In genomic region chr11:412641-413119, GRCh38 we compare ENCODE assay signal across 21 cellular contexts. TPM values are rescaled to one million over a fixed set of nuclear protein-coding genes. Genes with fewer than 3 reads are reported as not detected.
A peak's percentile ranks its signal among the peaks of the same experiment; 100 is the strongest.
DNase-seq lines count a peak whose midpoint lies in the region; ATAC-seq and TF ChIP-seq lines count a peak whose summit lies in the region.
"Had no signal": no experiment of that assay in that cellular context is flagged by ENCODE, and none has a peak within 500 bp of the region (broad histone marks: within the 10 kb centered on the region; RNA-seq: fewer than 3 reads in every experiment).

No MANE protein-coding gene starts in this region.

- peak overlapping the region; percentile 83 to 88 (median 86) for H3K4me3 Mint-ChIP-seq in CD4-positive, CD25-positive, alpha-beta regulatory T cell
- peak overlapping the region; percentile 85 for H3K4me3 Mint-ChIP-seq in T-helper 2 cell treated with Interferon-gamma antibody and Interleukin-4, amounts not matched to agents 5 μg/mL and 100 μg/mL, for 36 hours

- CTCF ChIA-PET in SK-N-SH (lab: Yijun Ruan, JAX) = interaction anchor here (0.6 to 3.9 kb wide), 2 partner anchors 36 to 128 kb away, joined by 3 to 14 read pairs; no protein-coding TSS in a partner anchor

- no peak overlapping the region for H3K4ac ChIP-seq in mesenchymal stem cell (ENCODE audit: low read depth in 1 of 2, low read length in 2 of 2)

- H3K14ac ChIP-seq in mesenchymal stem cell (ENCODE audit: low read length in 2 of 2) = peak overlapping the region in 1 of 2 experiments; percentile 26

- ATAC-seq in SK-N-SH treated with all-trans-retinoic acid at 6 μM for 48 hours (peak; percentile 9; the same call in 2 of the 3 replicates), GM19023 (IDR thresholded peaks at IDR 0.05; ENCODE audit: unreplicated experiment) (no peak)
- no peak for ATAC-seq in CD4-positive, CD25-positive, alpha-beta regulatory T cell (ENCODE audit: low read depth in 2 of 2)
- ATAC-seq: HepG2, left colon, mucosa of descending colon had no signal

- WGBS in SK-N-SH (ENCODE audit: low lambda C conversion rate) = 28% methylated on average over 10 of the region's 15 CpGs
- WGBS in mesenchymal stem cell = 91% methylated on average over 12 of the region's 15 CpGs
- 74 to 89% methylated on average over 8 to 14 of the region's 15 CpGs for WGBS in tibial nerve, 2 donors

- H3K23ac ChIP-seq in mesenchymal stem cell (ENCODE audit: low read length in 2 of 2) = no peak overlapping the region

- H3K4me1 Mint-ChIP-seq in CD4-positive, CD25-positive, alpha-beta regulatory T cell = peaks cover 0 to 48% (median 11%) of the 10 kb centered on the region in 4 donors
- H3K4me1 Mint-ChIP-seq in T-helper 2 cell treated with Interferon-gamma antibody and Interleukin-4, amounts not matched to agents 5 μg/mL and 100 μg/mL, for 36 hours (ENCODE audit: low read depth) = peaks cover 28% of the 10 kb centered on the region

- no peak overlapping the region for H3K27ac Mint-ChIP-seq in CD4-positive, CD25-positive, alpha-beta regulatory T cell
- no peak overlapping the region for H3K27ac Mint-ChIP-seq in T-helper 2 cell treated with Interferon-gamma antibody and Interleukin-4, amounts not matched to agents 5 μg/mL and 100 μg/mL, for 36 hours
- H3K27ac Mint-ChIP-seq: activated naive CD4-positive, alpha-beta T cell treated with anti-CD3 and anti-CD28 coated beads for 36 hours had no signal

- H3K27me3 ChIP-seq in SK-N-SH (ENCODE audit: insufficient read depth) (peaks cover 23% of the 10 kb centered on the region), mesenchymal stem cell (ENCODE audit: control insufficient read depth in 1 of 2, insufficient read depth in 1 of 2, low read length in 2 of 2) (peaks cover 0 to 33% of the 10 kb centered on the region in 2 experiments), tibial nerve (peaks cover 0 to 26% of the 10 kb centered on the region in 2 donors)
- H3K27me3 ChIP-seq in CD4-positive, CD25-positive, alpha-beta regulatory T cell (ENCODE audit: control insufficient read depth, insufficient read depth, low read length) = no peaks in the 10 kb centered on the region

- no peak overlapping the region for H2AFZ ChIP-seq in SK-N-SH (ENCODE audit: low read depth)
- H2AFZ ChIP-seq in mesenchymal stem cell (ENCODE audit: low read depth, low read length) = no peak overlapping the region

- no peak overlapping the region for H4K8ac ChIP-seq in mesenchymal stem cell (ENCODE audit: low read length)

- no peak for TF ChIP-seq POLR2A in tibial nerve (IDR thresholded peaks at IDR 0.05)

- H2BK15ac ChIP-seq in mesenchymal stem cell (ENCODE audit: low read depth, poor library complexity, severe bottlenecking) = no peak overlapping the region

- no peak overlapping the region for H2AK5ac ChIP-seq in mesenchymal stem cell (ENCODE audit: low read length, severe bottlenecking)

- H4K91ac ChIP-seq in mesenchymal stem cell (ENCODE audit: low read length) = no peak overlapping the region

- peak overlapping the region in 1 of 2 experiments; percentile 59 for H2BK12ac ChIP-seq in mesenchymal stem cell (ENCODE audit: low read length in 2 of 2)

- H3K9me2 ChIP-seq in SK-N-SH = no peaks in the 10 kb centered on the region

- H2BK5ac ChIP-seq in mesenchymal stem cell (ENCODE audit: low read depth, low read length, poor library complexity, severe bottlenecking) = no peak overlapping the region

- H3K18ac ChIP-seq in mesenchymal stem cell (ENCODE audit: low read depth in 1 of 2, low read length in 2 of 2) = peak overlapping the region; percentile 16 to 37

- no peaks in the 10 kb centered on the region for H3K79me1 ChIP-seq in mesenchymal stem cell (replicated peaks; ENCODE audit: low read length, poor library complexity, severe bottlenecking)

- H3K36me3 ChIP-seq in SK-N-SH (replicated peaks in 1 of 2; ENCODE audit: control insufficient read depth in 1 of 2, insufficient read depth in 2 of 2, low read length in 1 of 2) = no peaks in the 10 kb centered on the region
- no peaks in the 10 kb centered on the region for H3K36me3 ChIP-seq in CD4-positive, CD25-positive, alpha-beta regulatory T cell (ENCODE audit: control insufficient read depth, insufficient read depth, low read length)
- no peaks in the 10 kb centered on the region for H3K36me3 ChIP-seq in mesenchymal stem cell (ENCODE audit: control insufficient read depth in 1 of 2, insufficient read depth in 2 of 2, low read depth in 1 of 2, low read length in 2 of 2)
- H3K36me3 ChIP-seq in tibial nerve = no peaks in the 10 kb centered on the region
- H3K36me3 ChIP-seq: neutrophil, uterus had no signal

- no peak overlapping the region for H3K4me2 ChIP-seq in SK-N-SH
- H3K4me2 ChIP-seq in mesenchymal stem cell (ENCODE audit: low read length, poor library complexity, severe bottlenecking) = no peak overlapping the region

- H3F3A ChIP-seq in SK-N-SH (replicated peaks; ENCODE audit: insufficient read depth) = no peaks in the 10 kb centered on the region

- no peaks in the 10 kb centered on the region for H3K79me2 ChIP-seq in SK-N-SH (ENCODE audit: insufficient read depth)

- TF ChIP-seq CTCF in SK-N-SH (IDR thresholded peaks at IDR 0.05) (no peak), tibial nerve (IDR thresholded peaks at IDR 0.05) (no peak)

- TF ChIP-seq RAD21 in SK-N-SH (IDR thresholded peaks at IDR 0.05; ENCODE audit: low read length) = no peak

- POLR2A ChIA-PET in SK-N-SH (lab: Yijun Ruan, JAX) = interaction anchor here (1.5 kb wide), 1 partner anchor 27 kb away, joined by 4 read pairs; no protein-coding TSS in a partner anchor

- no peaks in the 10 kb centered on the region for H3K9me3 Mint-ChIP-seq in CD4-positive, CD25-positive, alpha-beta regulatory T cell
- no peaks in the 10 kb centered on the region for H3K9me3 Mint-ChIP-seq in T-helper 2 cell treated with Interferon-gamma antibody and Interleukin-4, amounts not matched to agents 5 μg/mL and 100 μg/mL, for 36 hours
- H3K9me3 Mint-ChIP-seq: activated naive CD4-positive, alpha-beta T cell treated with anti-CD3 and anti-CD28 coated beads for 36 hours; activated T-cell treated with anti-CD3 and anti-CD28 coated beads, Interleukin-2, amount 50 U/mL, for 24 hours had no signal

- peaks cover 0 to 10% of the 10 kb centered on the region in 2 experiments; a peak in 1 of 4 replicates for H3K4me1 ChIP-seq in SK-N-SH (ENCODE audit: control insufficient read depth in 1 of 2, insufficient read depth in 2 of 2, low read depth in 1 of 2, low read length in 1 of 2)
- peaks cover 39% of the 10 kb centered on the region for H3K4me1 ChIP-seq in CD4-positive, CD25-positive, alpha-beta regulatory T cell (ENCODE audit: control insufficient read depth, insufficient read depth, low read length, poor library complexity, severe bottlenecking)
- H3K4me1 ChIP-seq in mesenchymal stem cell (ENCODE audit: control insufficient read depth, insufficient read depth, low read depth, low read length) = peaks cover 73% of the 10 kb centered on the region
- H3K4me1 ChIP-seq in tibial nerve = peaks cover 0 to 22% (median 6%) of the 10 kb centered on the region in 4 donors

- H3K9ac ChIP-seq in SK-N-SH (no peak overlapping the region), mesenchymal stem cell (ENCODE audit: low read length) (no peak overlapping the region)

- H4K20me1 ChIP-seq in SK-N-SH (ENCODE audit: insufficient read depth) = no peaks in the 10 kb centered on the region

- H3K36me3 Mint-ChIP-seq in CD4-positive, CD25-positive, alpha-beta regulatory T cell = peaks cover 7% of the 10 kb centered on the region
- peaks cover 4% of the 10 kb centered on the region for H3K36me3 Mint-ChIP-seq in T-helper 2 cell treated with Interferon-gamma antibody and Interleukin-4, amounts not matched to agents 5 μg/mL and 100 μg/mL, for 36 hours (ENCODE audit: low read depth)

- H3K27me3 Mint-ChIP-seq in CD4-positive, CD25-positive, alpha-beta regulatory T cell = no peaks in the 10 kb centered on the region
- no peaks in the 10 kb centered on the region for H3K27me3 Mint-ChIP-seq in T-helper 2 cell treated with Interferon-gamma antibody and Interleukin-4, amounts not matched to agents 5 μg/mL and 100 μg/mL, for 36 hours (ENCODE audit: low read depth)
- H3K27me3 Mint-ChIP-seq: activated T-cell treated with anti-CD3 and anti-CD28 coated beads, Interleukin-2, amount 50 U/mL, for 24 hours had no signal

- no peak for TF ChIP-seq EP300 in SK-N-SH (IDR thresholded peaks at IDR 0.05; ENCODE audit: borderline replicate concordance in 1 of 2, low read depth in 1 of 2, low read length in 1 of 2)
- no peak for TF ChIP-seq EP300 in tibial nerve (IDR thresholded peaks at IDR 0.05)

- H3K4me3 ChIP-seq in SK-N-SH (ENCODE audit: low read depth in 2 of 2, low read length in 1 of 2) (no peak overlapping the region), mesenchymal stem cell (ENCODE audit: insufficient read depth in 1 of 2, low read depth in 1 of 2, low read length in 2 of 2) (no peak overlapping the region), tibial nerve (no peak overlapping the region)
- peak overlapping the region; percentile 71 for H3K4me3 ChIP-seq in CD4-positive, CD25-positive, alpha-beta regulatory T cell (ENCODE audit: low read depth, low read length)
- H3K4me3 ChIP-seq: mucosa of descending colon, uterus had no signal

- H3K27ac ChIP-seq in SK-N-SH (ENCODE audit: low read depth in 2 of 2, low read length in 1 of 2) (no peak overlapping the region), mesenchymal stem cell (ENCODE audit: low read length, poor library complexity, severe bottlenecking) (no peak overlapping the region), tibial nerve (no peak overlapping the region)
- H3K27ac ChIP-seq in CD4-positive, CD25-positive, alpha-beta regulatory T cell (ENCODE audit: insufficient read depth, low read length, poor library complexity, severe bottlenecking) = no peak overlapping the region
- H3K27ac ChIP-seq: 22Rv1, neutrophil, uterus had no signal

- no peak overlapping the region for H2BK120ac ChIP-seq in mesenchymal stem cell (ENCODE audit: low read depth, low read length)

- H3K9me3 ChIP-seq in SK-N-SH = no peaks in the 10 kb centered on the region
- no peaks in the 10 kb centered on the region for H3K9me3 ChIP-seq in CD4-positive, CD25-positive, alpha-beta regulatory T cell (ENCODE audit: control insufficient read depth in 2 of 2, low read length in 2 of 2)
- no peaks in the 10 kb centered on the region for H3K9me3 ChIP-seq in mesenchymal stem cell (ENCODE audit: control insufficient read depth, low read length)
- H3K9me3 ChIP-seq in tibial nerve = no peaks in the 10 kb centered on the region
- H3K9me3 ChIP-seq: mucosa of descending colon, neutrophil, uterus had no signal

- DNase-seq in SK-N-SH (no peak), mesenchymal stem cell (no peak), tibial nerve (ENCODE audit: low spot score in 2 of 2) (no peak), retina (no peak)
- no peak for DNase-seq in CD4-positive, CD25-positive, alpha-beta regulatory T cell
- no peak for DNase-seq in T-helper 2 cell treated with Interferon-gamma antibody and Interleukin-4, amounts not matched to agents 5 μg/mL and 100 μg/mL, for 36 hours (ENCODE audit: low spot score)
- DNase-seq: NCI-H1417 treated with DMSO at 0.1 percent for 48 hours, SHP77 treated with DMSO at 0.1 percent for 48 hours, substantia nigra, uterus had no signal

RNA-seq across cellular contexts. Expression of gene SIGIRR, which starts 2.1 kb away (rescaled TPM):
- 22.4 and 32.5 TPM in 2 replicates for polyA plus RNA-seq in SK-N-SH (2012; rRNA removed)
- 12.3 and 16.4 TPM in 2 replicates for polyA plus RNA-seq in SK-N-SH (2012; cell fraction: cytosol; rRNA removed)
- polyA plus RNA-seq in SK-N-SH (2012; cell fraction: nucleus; rRNA removed) = 45.1 and 92.0 TPM in 2 replicates
- total RNA-seq in CD4-positive, CD25-positive, alpha-beta regulatory T cell = 387 TPM
- 100 to 1,000 TPM; 213 to 274 (median 220) TPM for polyA plus RNA-seq in CD4-positive, CD25-positive, alpha-beta regulatory T cell
- 36.5 TPM for polyA plus RNA-seq in mesenchymal stem cell (2013, experiment 1 of 2)
- polyA plus RNA-seq in mesenchymal stem cell (2013, experiment 2 of 2) = 37.3 TPM
- total RNA-seq in tibial nerve = 10 to 100 TPM; 29.1 to 81.1 (median 69.3) TPM

RNA-seq across cellular contexts. Expression of gene PKP3, which starts 18.7 kb away (rescaled TPM):
- polyA plus RNA-seq in SK-N-SH (2012; rRNA removed) = 1.4 and 2.4 TPM in 2 replicates
- 0.59 and 0.98 TPM in 2 replicates for polyA plus RNA-seq in SK-N-SH (2012; cell fraction: cytosol; rRNA removed)
- polyA plus RNA-seq in SK-N-SH (2012; cell fraction: nucleus; rRNA removed) = 4.2 and 5.2 TPM in 2 replicates
- total RNA-seq in CD4-positive, CD25-positive, alpha-beta regulatory T cell = 0.30 TPM
- under 1 TPM in 3 of 4 donors, not detected in 1; 0.09 to 0.75 (median 0.27) TPM for polyA plus RNA-seq in CD4-positive, CD25-positive, alpha-beta regulatory T cell
- 2.0 TPM for polyA plus RNA-seq in mesenchymal stem cell (2013, experiment 1 of 2)
- polyA plus RNA-seq in mesenchymal stem cell (2013, experiment 2 of 2) = 1.4 TPM
- 10 to 100 TPM in 3 of 4 donors, 1 to 10 TPM in 1; 4.6 to 16.2 (median 13.5) TPM for total RNA-seq in tibial nerve
- total RNA-seq: activated naive CD4-positive, alpha-beta T cell treated with anti-CD3 and anti-CD28 coated beads for 36 hours; T-helper 1 cell treated with Interleukin-12 subunit alpha and Interleukin-12 subunit beta and Interleukin-4 antibody, amounts not matched to agents 30 ng/mL and 1 ng/mL, for 36 hours had no signal

RNA-seq across cellular contexts. Expression of gene ANO9, which starts 29.1 kb away (rescaled TPM):
- 0.06 and 0.12 TPM in 2 replicates for polyA plus RNA-seq in SK-N-SH (2012; rRNA removed)
- 0.03 TPM in 2 replicates for polyA plus RNA-seq in SK-N-SH (2012; cell fraction: cytosol; rRNA removed)
- 1.0 TPM in 2 replicates for polyA plus RNA-seq in SK-N-SH (2012; cell fraction: nucleus; rRNA removed)
- 153 TPM for total RNA-seq in CD4-positive, CD25-positive, alpha-beta regulatory T cell
- polyA plus RNA-seq in CD4-positive, CD25-positive, alpha-beta regulatory T cell = 10 to 100 TPM in 3 of 4 donors, 1 to 10 TPM in 1; 8.9 to 16.4 (median 12.3) TPM
- not detected for polyA plus RNA-seq in mesenchymal stem cell (2013, experiment 1 of 2)
- polyA plus RNA-seq in mesenchymal stem cell (2013, experiment 2 of 2) = 0.01 TPM
- total RNA-seq in tibial nerve = under 1 TPM in 3 of 4 donors, not detected in 1; 0.78 to 0.90 (median 0.87) TPM
- total RNA-seq: fibroblast of lung had no signal
- polyA plus RNA-seq: fibroblast of lung had no signal

RNA-seq across cellular contexts. Expression of gene PTDSS2, which starts 37.4 kb away (rescaled TPM):
- polyA plus RNA-seq in SK-N-SH (2012; rRNA removed) = 25.6 and 28.6 TPM in 2 replicates
- 10.9 and 14.9 TPM in 2 replicates for polyA plus RNA-seq in SK-N-SH (2012; cell fraction: cytosol; rRNA removed)
- 130 and 148 TPM in 2 replicates for polyA plus RNA-seq in SK-N-SH (2012; cell fraction: nucleus; rRNA removed)
- 19.3 TPM for total RNA-seq in CD4-positive, CD25-positive, alpha-beta regulatory T cell
- polyA plus RNA-seq in CD4-positive, CD25-positive, alpha-beta regulatory T cell = 1 to 10 TPM; 6.1 to 8.3 (median 6.8) TPM
- polyA plus RNA-seq in mesenchymal stem cell (2013, experiment 1 of 2) = 25.0 TPM
- 26.7 TPM for polyA plus RNA-seq in mesenchymal stem cell (2013, experiment 2 of 2)
- total RNA-seq in tibial nerve = 100 to 1,000 TPM in 1 of 4 donors, 10 to 100 TPM in 3; 54.2 to 100 (median 63.9) TPM

RNA-seq across cellular contexts. Expression of gene B4GALNT4, which starts 43.4 kb away (rescaled TPM):
- 58.6 and 66.7 TPM in 2 replicates for polyA plus RNA-seq in SK-N-SH (2012; rRNA removed)
- polyA plus RNA-seq in SK-N-SH (2012; cell fraction: cytosol; rRNA removed) = 18.8 and 31.2 TPM in 2 replicates
- polyA plus RNA-seq in SK-N-SH (2012; cell fraction: nucleus; rRNA removed) = 380 and 563 TPM in 2 replicates
- 0.99 TPM for total RNA-seq in CD4-positive, CD25-positive, alpha-beta regulatory T cell
- not detected for polyA plus RNA-seq in CD4-positive, CD25-positive, alpha-beta regulatory T cell
- 17.0 TPM for polyA plus RNA-seq in mesenchymal stem cell (2013, experiment 1 of 2)
- 15.3 TPM for polyA plus RNA-seq in mesenchymal stem cell (2013, experiment 2 of 2)
- total RNA-seq in tibial nerve = 10 to 100 TPM in 2 of 4 donors, 1 to 10 TPM in 2; 7.1 to 22.2 (median 14.1) TPM

Comparison
In these comparisons a context has a peak if more than half of its experiments do, and no peak if none do; other contexts are left out.
1. RNA of gene ANO9, which starts 29.1 kb away (total RNA-seq): 153 TPM in CD4-positive, CD25-positive, alpha-beta regulatory T cell (single experiment); 0.78 to 0.90 TPM in tibial nerve; every median in the first group is over 10 times any median in the second.